Comparison of ENCODE assay signal across 9 cellular contexts in the genomic region with DNA sequence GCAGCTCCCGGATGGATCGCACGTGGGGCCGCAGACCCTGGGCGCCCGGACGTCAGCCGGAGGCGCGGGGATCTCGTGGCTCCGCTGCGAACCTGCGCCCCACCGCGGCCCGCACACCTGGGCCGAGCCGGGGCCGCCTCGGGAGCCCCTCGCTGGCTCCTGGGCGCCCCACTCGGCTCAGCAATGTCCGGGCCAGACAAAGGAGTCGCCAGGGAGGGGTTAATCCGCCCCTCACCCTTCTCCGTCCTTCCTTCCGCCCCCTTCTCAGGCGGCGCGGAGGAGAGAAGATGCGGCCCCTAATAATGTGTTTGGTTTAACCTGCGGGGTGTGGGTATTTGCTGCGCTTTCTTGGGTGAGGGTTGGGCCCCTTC. TPM values are rescaled to one million over a fixed set of nuclear protein-coding genes. Genes with fewer than 3 reads are reported as not detected.
A peak's percentile ranks its signal among the peaks of the same experiment; 100 is the strongest.
DNase-seq lines count a peak whose midpoint lies in the region; ATAC-seq and TF ChIP-seq lines count a peak whose summit lies in the region.
"Had no signal": no experiment of that assay in that cellular context is flagged by ENCODE, and none has a peak within 500 bp of the region (broad histone marks: within the 10 kb centered on the region; RNA-seq: fewer than 3 reads in every experiment).

No MANE protein-coding gene starts in this region.

- DNase-seq in heart left ventricle (no peak), Right ventricle myocardium superior (no peak), dorsolateral prefrontal cortex (no peak), vagina (ENCODE audit: extremely low spot score in 2 of 2) (no peak), iPS-NIHi7 (ENCODE audit: extremely low spot score) (no peak), GM03348 (ENCODE audit: low spot score) (no peak)
- DNase-seq in activated CD8-positive, alpha-beta memory T cell treated with anti-CD3 and anti-CD28 coated beads for 24 hours, result no peak
- DNase-seq: activated T-cell treated with anti-CD3 and anti-CD28 coated beads for 4 hours had no signal

- peaks cover 3 to 68% (median 39%) of the 10 kb centered on the region in 12 donors for H3K4me1 ChIP-seq in heart left ventricle
- peaks cover 32 to 40% of the 10 kb centered on the region in 2 donors for H3K4me1 ChIP-seq in mucosa of rectum (ENCODE audit: control insufficient read depth in 2 of 2, insufficient read depth in 2 of 2, low read length in 2 of 2)
- H3K4me1 ChIP-seq in vagina, result peaks cover 70% of the 10 kb centered on the region

- 18 to 31% (median 20%) methylated on average over 17 to 35 of the region's 35 CpGs for WGBS in heart left ventricle, 4 donors

- TF ChIP-seq POLR2A in heart left ventricle (IDR thresholded peaks at IDR 0.05), result no peak
- no peak for TF ChIP-seq POLR2A in vagina (IDR thresholded peaks at IDR 0.05)

- intact Hi-C loops in heart left ventricle (cut with DNase I) (no loop called here), Right ventricle myocardium superior (cut with DNase I) (no loop called here), dorsolateral prefrontal cortex (cut with DNase I) (no loop called here), vagina (cut with DNase I) (no loop called here)

- H3K36me3 ChIP-seq in heart left ventricle (peaks cover 0 to 3% (median 0%) of the 10 kb centered on the region in 9 donors), mucosa of rectum (ENCODE audit: control insufficient read depth in 2 of 2, insufficient read depth in 2 of 2, low read length in 2 of 2) (no peaks in the 10 kb centered on the region), vagina (no peaks in the 10 kb centered on the region)

- H3K9ac ChIP-seq in mucosa of rectum (ENCODE audit: low read depth in 1 of 2, low read length in 2 of 2), result peak overlapping the region; percentile 68 to 87

- no peak for ATAC-seq in heart left ventricle
- no peak for ATAC-seq in Right ventricle myocardium superior (ENCODE audit: poor library complexity)

- H3K9me3 ChIP-seq in heart left ventricle, result no peaks in the 10 kb centered on the region
- H3K9me3 ChIP-seq in mucosa of rectum (ENCODE audit: control insufficient read depth in 2 of 2, low read length in 2 of 2), result no peaks in the 10 kb centered on the region
- H3K9me3 ChIP-seq in vagina, result no peaks in the 10 kb centered on the region

- H3K27me3 ChIP-seq in heart left ventricle (peaks cover 0 to 35% (median 0%) of the 10 kb centered on the region in 9 donors), dorsolateral prefrontal cortex (peaks cover 0 to 36% (median 6%) of the 10 kb centered on the region in 45 donors), mucosa of rectum (ENCODE audit: control insufficient read depth in 2 of 2, insufficient read depth in 2 of 2, low read length in 2 of 2) (no peaks in the 10 kb centered on the region), vagina (no peaks in the 10 kb centered on the region)

- TF ChIP-seq CTCF in heart left ventricle (IDR thresholded peaks at IDR 0.05) (no peak), dorsolateral prefrontal cortex (IDR thresholded peaks at IDR 0.05 in 54 of 56, conservative IDR thresholded peaks at IDR 0.05 in 2 of 56; ENCODE audit: low read depth in 1 of 56, partially characterized antibody in 56 of 56) (no peak), vagina (IDR thresholded peaks at IDR 0.05) (no peak)

- peak overlapping the region; percentile 94 to 99 (median 97) for H3K27ac ChIP-seq in heart left ventricle
- H3K27ac ChIP-seq in dorsolateral prefrontal cortex, result peak overlapping the region in 58 of 59 donors; percentile 32 to 97 (median 93)
- peak overlapping the region; percentile 97 for H3K27ac ChIP-seq in mucosa of rectum (ENCODE audit: low read depth in 2 of 2, low read length in 2 of 2)
- peak overlapping the region; percentile 97 for H3K27ac ChIP-seq in vagina

- H3K4me3 ChIP-seq in heart left ventricle (peak overlapping the region; percentile 66 to 93 (median 82)), dorsolateral prefrontal cortex (peak overlapping the region; percentile 27 to 86 (median 75)), mucosa of rectum (ENCODE audit: low read length in 2 of 2) (peak overlapping the region; percentile 83 to 91), vagina (peak overlapping the region; percentile 74 to 78)

RNA-seq across cellular contexts. Expression of gene SLC38A10, which starts 47.6 kb away (rescaled TPM):
- 10 to 100 TPM; 27.4 to 67.7 (median 43.1) TPM for total RNA-seq in heart left ventricle
- polyA plus RNA-seq in heart left ventricle, result 10 to 100 TPM; 48.0 to 63.3 TPM
- 41.3 TPM for total RNA-seq in Right ventricle myocardium superior
- total RNA-seq in dorsolateral prefrontal cortex, result 10 to 100 TPM; 30.0 to 80.0 (median 48.8) TPM
- 67.5 TPM for total RNA-seq in vagina

RNA-seq across cellular contexts. Expression of gene BAHCC1, which starts 52.6 kb away (rescaled TPM):
- 10 to 100 TPM in 3 of 9 donors, 1 to 10 TPM in 6; 6.0 to 19.6 (median 9.3) TPM for total RNA-seq in heart left ventricle
- polyA plus RNA-seq in heart left ventricle, result 1 to 10 TPM; 7.6 to 8.5 TPM
- 8.0 TPM for total RNA-seq in Right ventricle myocardium superior
- 10 to 100 TPM; 25.1 to 66.1 (median 38.0) TPM for total RNA-seq in dorsolateral prefrontal cortex
- 9.1 TPM for total RNA-seq in vagina
